ENCODE assay signal across 15 cellular contexts in the genomic region with DNA sequence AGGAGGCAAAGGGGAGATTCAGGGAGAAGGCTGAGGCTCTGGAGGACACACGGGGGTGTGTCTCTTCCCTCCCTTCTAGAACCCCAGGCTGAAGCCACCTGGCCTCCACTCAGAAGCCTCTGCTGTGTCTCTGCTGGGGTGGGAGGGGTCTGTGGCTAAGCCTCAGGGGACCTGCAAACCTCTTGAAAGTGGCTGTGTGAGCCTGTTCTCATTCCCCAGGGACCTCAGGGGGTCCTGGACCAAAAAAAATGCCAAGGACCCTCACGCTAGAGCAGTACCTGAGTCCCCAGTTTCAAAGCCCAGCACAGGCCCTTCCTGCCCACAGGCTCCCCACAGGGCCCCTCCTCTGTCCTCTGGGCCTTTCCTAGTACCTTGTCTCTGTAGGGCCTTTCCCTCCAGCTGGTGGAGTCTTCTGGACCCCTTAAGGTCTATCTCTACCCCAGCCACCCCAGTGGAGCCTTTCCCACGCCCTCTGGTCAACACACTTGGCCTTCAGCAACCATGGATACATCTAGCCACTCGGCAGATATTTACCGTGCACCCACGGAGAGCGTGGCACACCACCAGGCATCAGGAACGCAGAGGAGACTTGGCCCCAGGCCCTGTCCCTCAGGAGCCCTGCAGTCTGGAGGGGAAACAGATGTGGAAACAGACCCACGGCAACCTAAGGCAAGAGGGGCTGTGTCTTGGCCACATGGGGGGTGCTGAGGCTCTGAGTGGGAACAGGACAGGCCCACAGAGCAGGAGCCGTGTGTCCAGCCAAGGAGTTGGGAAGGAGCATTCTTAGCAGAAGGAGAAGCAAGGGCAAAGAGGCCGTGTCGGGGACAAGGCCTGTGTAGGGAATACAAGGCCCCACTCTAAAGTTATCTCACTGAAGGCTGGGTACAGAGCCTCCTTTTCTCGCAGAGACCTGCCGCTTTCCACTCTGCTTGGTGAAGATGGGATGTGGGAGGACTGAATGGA. TPM values are rescaled to one million over a fixed set of nuclear protein-coding genes. Genes with fewer than 3 reads are reported as not detected.
DNase-seq lines count a peak whose midpoint lies in the region; ATAC-seq, FAIRE-seq and TF ChIP-seq lines count a peak whose summit lies in the region.
"Had no signal": no experiment of that assay in that cellular context is flagged by ENCODE, and none has a peak within 500 bp of the region (broad histone marks: within the 10 kb centered on the region; RNA-seq: fewer than 3 reads in every experiment).

No MANE protein-coding gene starts in this region.

- H4K91ac ChIP-seq in H9 (ENCODE audit: insufficient read length, low read depth, low read length) (no peak overlapping the region), mesenchymal stem cell (ENCODE audit: low read length) (peak overlapping the region; percentile 65)

- peak; percentile 65 for DNase-seq in BE2C
- no peak for DNase-seq in H9
- DNase-seq in T-helper 17 cell = no peak
- DNase-seq in mesenchymal stem cell = no peak
- no peak for DNase-seq in D721Med (ENCODE audit: insufficient read length, low spot score)
- DNase-seq in activated gamma-delta T cell treated with Interleukin-2 at 50 U/mL for 16 hours = no peak
- no peak for DNase-seq in SK-N-SH
- DNase-seq: AML-193, MG63, midbrain, NCI-H2227 treated with DMSO at 0.1 percent for 48 hours had no signal

- no peak overlapping the region for H2BK20ac ChIP-seq in H9 (ENCODE audit: low read depth, low read length, poor library complexity, severe bottlenecking)

- H3K9me3 ChIP-seq in BE2C = no peaks in the 10 kb centered on the region
- no peaks in the 10 kb centered on the region for H3K9me3 ChIP-seq in H9 (ENCODE audit: control insufficient read depth, low read depth, low read length)
- no peaks in the 10 kb centered on the region for H3K9me3 ChIP-seq in T-helper 17 cell (ENCODE audit: control insufficient read depth, low read length, poor library complexity, severe bottlenecking)
- H3K9me3 ChIP-seq in mesenchymal stem cell (ENCODE audit: control insufficient read depth, low read length) = no peaks in the 10 kb centered on the region
- H3K9me3 ChIP-seq in SK-N-SH = no peaks in the 10 kb centered on the region
- H3K9me3 ChIP-seq: MG63 had no signal

- CTCF ChIA-PET in SK-N-SH (lab: Yijun Ruan, JAX) = interaction anchor here (0.9 kb wide), 1 partner anchor 28 kb away, joined by 4 read pairs; no protein-coding TSS in a partner anchor

- no peak overlapping the region for H3K4me2 ChIP-seq in H9 (ENCODE audit: insufficient read depth, insufficient read length, low read length)
- no peak overlapping the region for H3K4me2 ChIP-seq in mesenchymal stem cell (ENCODE audit: low read length, poor library complexity, severe bottlenecking)
- H3K4me2 ChIP-seq in SK-N-SH = no peak overlapping the region

- TF ChIP-seq CTCF in BE2C (IDR thresholded peaks at IDR 0.05; ENCODE audit: low read depth, low read length) (no peak), H9 (conservative IDR thresholded peaks at IDR 0.05) (no peak), D721Med (IDR thresholded peaks at IDR 0.05; ENCODE audit: insufficient read depth, missing control alignments) (no peak), SK-N-SH (IDR thresholded peaks at IDR 0.05) (no peak)

- no peak overlapping the region for H2BK5ac ChIP-seq in H9 (ENCODE audit: insufficient read length, low read length)
- no peak overlapping the region for H2BK5ac ChIP-seq in mesenchymal stem cell (ENCODE audit: low read depth, low read length, poor library complexity, severe bottlenecking)

- H3K27me3 ChIP-seq in BE2C = no peaks in the 10 kb centered on the region
- no peaks in the 10 kb centered on the region for H3K27me3 ChIP-seq in H9 (ENCODE audit: insufficient read depth, low read length)
- H3K27me3 ChIP-seq in mesenchymal stem cell (ENCODE audit: control insufficient read depth in 1 of 2, insufficient read depth in 1 of 2, low read length in 2 of 2) = no peaks in the 10 kb centered on the region
- H3K27me3 ChIP-seq in SK-N-SH (ENCODE audit: insufficient read depth) = no peaks in the 10 kb centered on the region
- H3K27me3 ChIP-seq: MG63 had no signal

- H3K36me3 ChIP-seq in BE2C (no peaks in the 10 kb centered on the region), mesenchymal stem cell (ENCODE audit: control insufficient read depth in 1 of 2, insufficient read depth in 2 of 2, low read depth in 1 of 2, low read length in 2 of 2) (peaks cover 0 to 20% of the 10 kb centered on the region in 2 experiments), SK-N-SH (replicated peaks in 1 of 2; ENCODE audit: control insufficient read depth in 1 of 2, insufficient read depth in 2 of 2, low read length in 1 of 2) (no peaks in the 10 kb centered on the region)
- H3K36me3 ChIP-seq: MG63 had no signal

- H2BK12ac ChIP-seq in H9 (ENCODE audit: insufficient read length, low read depth, low read length) (no peak overlapping the region), mesenchymal stem cell (ENCODE audit: low read length in 2 of 2) (no peak overlapping the region)

- H3K4ac ChIP-seq in H9 (ENCODE audit: low read depth, low read length) (no peak overlapping the region), mesenchymal stem cell (ENCODE audit: low read depth in 1 of 2, low read length in 2 of 2) (no peak overlapping the region)

- no peak overlapping the region for H2BK120ac ChIP-seq in H9 (ENCODE audit: low read depth, low read length, poor library complexity, severe bottlenecking)
- H2BK120ac ChIP-seq in mesenchymal stem cell (ENCODE audit: low read depth, low read length) = no peak overlapping the region

- H3K14ac ChIP-seq in H9 (ENCODE audit: insufficient read depth, low read length) = no peak overlapping the region; the same call in 1 of the 2 replicates
- peak overlapping the region in 1 of 2 experiments; percentile 76 for H3K14ac ChIP-seq in mesenchymal stem cell (ENCODE audit: low read length in 2 of 2)

- peak overlapping the region; percentile 53 to 90 (median 63); a peak in 5 of 7 replicates for H3K27ac Mint-ChIP-seq in H9
- H3K27ac Mint-ChIP-seq in T-helper 17 cell = peak overlapping the region; percentile 67

- H2AK5ac ChIP-seq in H9 (ENCODE audit: insufficient read length, low read length) (no peak overlapping the region), mesenchymal stem cell (ENCODE audit: low read length, severe bottlenecking) (peak overlapping the region; percentile 95)

- no peak overlapping the region for H3K18ac ChIP-seq in H9 (ENCODE audit: insufficient read length, low read depth, low read length)
- no peak overlapping the region for H3K18ac ChIP-seq in mesenchymal stem cell (ENCODE audit: low read depth in 1 of 2, low read length in 2 of 2)

- TF ChIP-seq EP300 in SK-N-SH (IDR thresholded peaks at IDR 0.05; ENCODE audit: borderline replicate concordance in 1 of 2, low read depth in 1 of 2, low read length in 1 of 2) = no peak

- H2AFZ ChIP-seq in H9 (ENCODE audit: low read length) = no peak overlapping the region
- H2AFZ ChIP-seq in mesenchymal stem cell (ENCODE audit: low read depth, low read length) = no peak overlapping the region
- no peak overlapping the region for H2AFZ ChIP-seq in SK-N-SH (ENCODE audit: low read depth)

- H3K4me1 ChIP-seq in BE2C (peaks cover 33% of the 10 kb centered on the region), H9 (ENCODE audit: insufficient read depth, low read length) (no peaks in the 10 kb centered on the region), mesenchymal stem cell (ENCODE audit: control insufficient read depth, insufficient read depth, low read depth, low read length) (peaks cover 29% of the 10 kb centered on the region), SK-N-SH (ENCODE audit: control insufficient read depth in 1 of 2, insufficient read depth in 2 of 2, low read depth in 1 of 2, low read length in 1 of 2) (peaks cover 0 to 34% of the 10 kb centered on the region in 2 experiments; a peak in 1 of 4 replicates)

- H3K36me3 Mint-ChIP-seq in H9 (ENCODE audit: insufficient read depth in 1 of 3, low read depth in 3 of 3) (peaks cover 15 to 31% (median 20%) of the 10 kb centered on the region in 3 experiments; a peak in 6 of 7 replicates), T-helper 17 cell (ENCODE audit: low read depth) (peaks cover 14% of the 10 kb centered on the region)

- H2BK15ac ChIP-seq in H9 (ENCODE audit: low read depth, low read length) (no peak overlapping the region), mesenchymal stem cell (ENCODE audit: low read depth, poor library complexity, severe bottlenecking) (no peak overlapping the region)

- no peak overlapping the region; a peak in 1 of 5 replicates for H3K4me3 Mint-ChIP-seq in H9
- no peak overlapping the region for H3K4me3 Mint-ChIP-seq in T-helper 17 cell

- no CpG with 5 or more reads among the region's 14 CpGs for WGBS in H9 (ENCODE audit: extremely low coverage, insufficient read length, low lambda C conversion rate)
- 90% methylated on average over 13 of the region's 14 CpGs for WGBS in mesenchymal stem cell
- 80% methylated on average over 1 of the region's 14 CpGs for WGBS in SK-N-SH (ENCODE audit: low lambda C conversion rate)

- no peak overlapping the region for H3K27ac ChIP-seq in H9 (ENCODE audit: insufficient read length, low read depth, low read length)
- peak overlapping the region; percentile 24 for H3K27ac ChIP-seq in mesenchymal stem cell (ENCODE audit: low read length, poor library complexity, severe bottlenecking)
- peak overlapping the region in 1 of 2 experiments; percentile 75; a peak in 2 of 4 replicates for H3K27ac ChIP-seq in SK-N-SH (ENCODE audit: low read depth in 2 of 2, low read length in 1 of 2)

- FAIRE-seq in D721Med (lab: Jason Lieb, UNC) = no peak
- FAIRE-seq: astrocyte had no signal

- H4K20me1 ChIP-seq in H9 (ENCODE audit: control insufficient read depth, insufficient read depth, insufficient read length) = no peaks in the 10 kb centered on the region
- no peaks in the 10 kb centered on the region for H4K20me1 ChIP-seq in SK-N-SH (ENCODE audit: insufficient read depth)

- H3K23ac ChIP-seq in H9 (ENCODE audit: insufficient read length, low read depth, low read length) = no peak overlapping the region
- peak overlapping the region in 1 of 2 experiments; percentile 28 for H3K23ac ChIP-seq in mesenchymal stem cell (ENCODE audit: low read length in 2 of 2)

- H3K23me2 ChIP-seq in H9 (ENCODE audit: insufficient read length, low read depth, low read length, poor library complexity, severe bottlenecking) = no peaks in the 10 kb centered on the region

- no peak overlapping the region for H3T11ph ChIP-seq in H9 (ENCODE audit: low read length)

- no peak overlapping the region for H4K8ac ChIP-seq in H9 (replicated peaks; ENCODE audit: insufficient read length, low read depth, low read length)
- H4K8ac ChIP-seq in mesenchymal stem cell (ENCODE audit: low read length) = peak overlapping the region; percentile 19

- no peak overlapping the region for H4K5ac ChIP-seq in H9 (ENCODE audit: insufficient read length, low read depth, low read length)

- H3K79me1 ChIP-seq in H9 (ENCODE audit: insufficient read depth, low read depth, low read length, poor library complexity, severe bottlenecking) (no peaks in the 10 kb centered on the region), mesenchymal stem cell (replicated peaks; ENCODE audit: low read length, poor library complexity, severe bottlenecking) (no peaks in the 10 kb centered on the region)

- no peaks in the 10 kb centered on the region for H3K9me2 ChIP-seq in SK-N-SH

- no peaks in the 10 kb centered on the region for H3K9me3 Mint-ChIP-seq in H9

- ATAC-seq in T-helper 17 cell = no peak
- ATAC-seq in HG02588 (IDR thresholded peaks at IDR 0.05; ENCODE audit: unreplicated experiment) = no peak
- ATAC-seq: Panc1 had no signal

- H3K4me1 Mint-ChIP-seq in H9 (0 out of 4 replicates have a peak, but pooled peaks cover 2 to 3% of the 10 kb centered on the region in 2 experiments), T-helper 17 cell (peaks cover 17% of the 10 kb centered on the region)

- no peaks in the 10 kb centered on the region for H3F3A ChIP-seq in SK-N-SH (replicated peaks; ENCODE audit: insufficient read depth)

- no peaks in the 10 kb centered on the region for H3K79me2 ChIP-seq in H9 (ENCODE audit: insufficient read depth, low read length)
- no peaks in the 10 kb centered on the region for H3K79me2 ChIP-seq in SK-N-SH (ENCODE audit: insufficient read depth)

- no peaks in the 10 kb centered on the region for H3K27me3 Mint-ChIP-seq in H9 (ENCODE audit: low read depth)
- H3K27me3 Mint-ChIP-seq in T-helper 17 cell = no peaks in the 10 kb centered on the region

- no peak overlapping the region for H3K56ac ChIP-seq in H9 (ENCODE audit: insufficient read length, low read depth, low read length)

- no peak overlapping the region for H3K4me3 ChIP-seq in BE2C (ENCODE audit: low read depth, low read length)
- no peak overlapping the region for H3K4me3 ChIP-seq in mesenchymal stem cell (ENCODE audit: insufficient read depth in 1 of 2, low read depth in 1 of 2, low read length in 2 of 2)
- H3K4me3 ChIP-seq in SK-N-SH (ENCODE audit: low read depth in 2 of 2, low read length in 1 of 2) = no peak overlapping the region
- H3K4me3 ChIP-seq: MG63 had no signal

- H3K9ac ChIP-seq in H9 (ENCODE audit: extremely low read depth, insufficient read length, low read length) = no peak overlapping the region
- no peak overlapping the region for H3K9ac ChIP-seq in mesenchymal stem cell (ENCODE audit: low read length)
- no peak overlapping the region for H3K9ac ChIP-seq in SK-N-SH

- POLR2A ChIA-PET in SK-N-SH (lab: Yijun Ruan, JAX) = interaction anchor here (1.3 to 1.4 kb wide), 2 partner anchors 19 to 20 kb away, joined by 4 to 5 read pairs; a partner anchor contains a TSS

- no peak for TF ChIP-seq RAD21 in SK-N-SH (IDR thresholded peaks at IDR 0.05; ENCODE audit: low read length)

RNA-seq across cellular contexts. Expression of a gene that starts 18.5 kb away (rescaled TPM):
- 23.0 TPM for polyA plus RNA-seq in BE2C (2012; ENCODE audit: insufficient read depth, insufficient read length, low read depth)
- 22.1 and 24.1 TPM in 2 replicates for total RNA-seq in H9 (2021)
- total RNA-seq in T-helper 17 cell = 10 to 100 TPM; 72.2 to 91.4 TPM
- 3.7 TPM for polyA plus RNA-seq in mesenchymal stem cell (2013, experiment 1 of 2)
- polyA plus RNA-seq in mesenchymal stem cell (2013, experiment 2 of 2) = 4.4 TPM
- 10.5 and 14.5 TPM in 2 replicates for polyA plus RNA-seq in SK-N-SH (2012; rRNA removed)
- 1.7 and 2.8 TPM in 2 replicates for polyA plus RNA-seq in SK-N-SH (2012; cell fraction: cytosol; rRNA removed)
- 89.3 and 95.1 TPM in 2 replicates for polyA plus RNA-seq in SK-N-SH (2012; cell fraction: nucleus; rRNA removed)

RNA-seq across cellular contexts. Expression of a gene that starts 38.6 kb away (rescaled TPM):
- 13.4 TPM for polyA plus RNA-seq in BE2C (2012; ENCODE audit: insufficient read depth, insufficient read length, low read depth)
- 5.8 and 6.7 TPM in 2 replicates for total RNA-seq in H9 (2021)
- total RNA-seq in T-helper 17 cell = 10 to 100 TPM; 44.4 to 80.2 TPM
- 9.1 TPM for polyA plus RNA-seq in mesenchymal stem cell (2013, experiment 1 of 2)
- polyA plus RNA-seq in mesenchymal stem cell (2013, experiment 2 of 2) = 8.8 TPM
- 7.9 and 8.2 TPM in 2 replicates for polyA plus RNA-seq in SK-N-SH (2012; rRNA removed)
- 7.0 and 7.4 TPM in 2 replicates for polyA plus RNA-seq in SK-N-SH (2012; cell fraction: cytosol; rRNA removed)
- 9.6 and 10.1 TPM in 2 replicates for polyA plus RNA-seq in SK-N-SH (2012; cell fraction: nucleus; rRNA removed)

RNA-seq across cellular contexts. Expression of a gene that starts 52.7 kb away (rescaled TPM):
- 0.39 TPM for polyA plus RNA-seq in BE2C (2012; ENCODE audit: insufficient read depth, insufficient read length, low read depth)
- total RNA-seq in H9 (2021) (2.0 and 2.3 TPM in 2 replicates), T-helper 17 cell (1 to 10 TPM in 1 of 2 donors, under 1 TPM in 1; 0.86 to 1.3 TPM)
- polyA plus RNA-seq in mesenchymal stem cell (2013, experiment 1 of 2) = 0.33 TPM
- 0.30 TPM for polyA plus RNA-seq in mesenchymal stem cell (2013, experiment 2 of 2)
- polyA plus RNA-seq in SK-N-SH (2012; rRNA removed) = 0.13 and 0.16 TPM in 2 replicates
- polyA plus RNA-seq in SK-N-SH (2012; cell fraction: cytosol; rRNA removed) = 0.03 and 0.05 TPM in 2 replicates
- 1.4 and 2.6 TPM in 2 replicates for polyA plus RNA-seq in SK-N-SH (2012; cell fraction: nucleus; rRNA removed)
- total RNA-seq: urinary bladder had no signal
